ENCODE assay signal across 2 cellular contexts in the genomic region with DNA sequence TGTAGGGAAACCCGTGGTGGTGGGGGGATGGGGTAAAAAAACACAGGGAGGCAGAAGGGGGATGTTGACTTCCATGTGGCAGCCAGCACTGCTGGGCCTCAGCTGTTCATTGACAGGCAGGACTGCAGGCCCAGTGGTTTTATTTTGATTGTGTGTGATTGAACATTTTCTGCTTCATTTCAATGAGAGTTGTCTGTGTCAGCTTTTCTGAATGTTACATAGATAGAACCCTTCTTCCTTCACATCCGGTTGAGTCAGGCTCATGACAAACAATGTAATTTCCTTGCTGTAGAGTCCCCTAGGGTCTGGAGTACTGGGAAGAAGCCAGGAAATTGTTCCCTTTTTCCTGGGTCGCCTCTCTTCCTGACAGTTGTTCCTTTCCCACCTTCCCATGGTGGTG.
A peak's percentile ranks its signal among the peaks of the same experiment; 100 is the strongest.
TF ChIP-seq lines count a peak whose summit lies in the region.

No MANE protein-coding gene starts in this region.

TF ChIP-seq in liver, 16 proteins besides CTCF, POLR2A, EP300 and RAD21:
- TF ChIP-seq SP1 (IDR thresholded peaks at IDR 0.05) (no peak), NR2F2 (IDR thresholded peaks at IDR 0.05) (peak; percentile 49)

TF ChIP-seq in HepG2, 621 proteins besides CTCF, POLR2A, EP300 and RAD21:
- TF ChIP-seq MAFK (conservative IDR thresholded peaks at IDR 0.05 in 1 of 2, IDR thresholded peaks at IDR 0.05 in 1 of 2; ENCODE audit: low read length in 2 of 2): 0 out of 4 replicates have a peak, but pooled peaks of 1 of the 2 experiments have one; percentile 8
- TF ChIP-seq ZNF510 (CRISPR knock-in tag; IDR thresholded peaks at IDR 0.05; ENCODE audit: low read depth): no peak
